8 cellular contexts compared by ENCODE assay signal in genomic region chr5:54844905-54845566, GRCh38.
DNase-seq lines count a peak whose midpoint lies in the region; ATAC-seq and TF ChIP-seq lines count a peak whose summit lies in the region.

No MANE protein-coding gene starts in this region.

- H3K9me3 Mint-ChIP-seq in activated CD8-positive, alpha-beta T cell treated with anti-CD3 and anti-CD28 coated beads for 36 hours, result no peaks in the 10 kb centered on the region
- H3K9me3 Mint-ChIP-seq in glutamatergic neuron (ENCODE audit: unreplicated experiment), result no peaks in the 10 kb centered on the region

- H3K36me3 Mint-ChIP-seq in activated CD8-positive, alpha-beta T cell treated with anti-CD3 and anti-CD28 coated beads for 36 hours (ENCODE audit: low read depth), result no peaks in the 10 kb centered on the region
- H3K36me3 Mint-ChIP-seq in glutamatergic neuron (ENCODE audit: unreplicated experiment), result no peaks in the 10 kb centered on the region

- intact Hi-C loops in activated CD8-positive, alpha-beta T cell treated with anti-CD3 and anti-CD28 coated beads for 36 hours (cut with micrococcal nuclease), result loop anchor here (2.0 to 10.0 kb wide), 2 partner anchors 200 to 328 kb away; partner anchors contain the start of gene SNX18
- intact Hi-C loops in posterior vena cava (cut with DNase I), result loop anchor here (2.0 to 10.0 kb wide), 3 partner anchors 140 to 330 kb away; partner anchors contain the start of gene SNX18 (in 2 of the 2)

- no peak for ATAC-seq in activated CD8-positive, alpha-beta T cell treated with anti-CD3 and anti-CD28 coated beads for 36 hours
- no peak for ATAC-seq in GM18907 (IDR thresholded peaks at IDR 0.05; ENCODE audit: unreplicated experiment)

- TF ChIP-seq CTCF in LNCaP clone FGC (IDR thresholded peaks at IDR 0.05; ENCODE audit: control insufficient read depth, extremely low read depth, insufficient read depth) (peak; percentile 36; the same call in 1 of the 2 replicates), glutamatergic neuron (IDR thresholded peaks at IDR 0.05; ENCODE audit: partially characterized antibody, unreplicated experiment) (peak; percentile 87), retinal pigment epithelial cell (conservative IDR thresholded peaks at IDR 0.05; ENCODE audit: low read depth, low read length) (peak; percentile 40)
- TF ChIP-seq CTCF in activated CD8-positive, alpha-beta T cell treated with anti-CD3 and anti-CD28 coated beads for 36 hours (IDR thresholded peaks at IDR 0.05), result peak; percentile 73

- CTCF ChIA-PET in activated CD8-positive, alpha-beta T cell treated with anti-CD3 and anti-CD28 coated beads for 36 hours (lab: Charles Lee), result interaction anchor here (0.7 to 4.5 kb wide), 55 partner anchors 10 to 601 kb away, joined by 3 to 121 read pairs (median 4); partner anchors contain the start of genes GPX8 and SNX18

- peaks cover 8% of the 10 kb centered on the region for H3K27me3 Mint-ChIP-seq in activated CD8-positive, alpha-beta T cell treated with anti-CD3 and anti-CD28 coated beads for 36 hours
- H3K27me3 Mint-ChIP-seq in glutamatergic neuron (ENCODE audit: unreplicated experiment), result peaks cover 10% of the 10 kb centered on the region

- POLR2A ChIA-PET in activated CD8-positive, alpha-beta T cell treated with anti-CD3 and anti-CD28 coated beads for 36 hours (lab: Charles Lee), result interaction anchor here (0.6 to 1.0 kb wide), 2 partner anchors 40 to 328 kb away, joined by 3 to 4 read pairs; no protein-coding TSS in a partner anchor

- no peak overlapping the region for H3K4me3 ChIP-seq in LNCaP clone FGC (ENCODE audit: low read depth, low read length)
- no peak overlapping the region for H3K4me3 ChIP-seq in retinal pigment epithelial cell (ENCODE audit: low read length)

- DNase-seq in EH (ENCODE audit: low read depth) (peak; percentile 74), LNCaP clone FGC (ENCODE audit: low read depth) (no peak), glutamatergic neuron (no peak), retinal pigment epithelial cell (ENCODE audit: low read depth) (peak; percentile 17), posterior vena cava (ENCODE audit: low spot score) (no peak)
- DNase-seq in activated CD8-positive, alpha-beta T cell treated with anti-CD3 and anti-CD28 coated beads for 36 hours, result no peak
- DNase-seq in stimulated activated CD4-positive, alpha-beta T cell treated with anti-CD3 and anti-CD28 coated beads, Interleukin-4, amount 100 ng/mL, for 1 hour, result no peak

- no peak overlapping the region for H3K27ac Mint-ChIP-seq in activated CD8-positive, alpha-beta T cell treated with anti-CD3 and anti-CD28 coated beads for 36 hours
- H3K27ac Mint-ChIP-seq in glutamatergic neuron (ENCODE audit: unreplicated experiment), result peak overlapping the region; percentile 64

- no peak overlapping the region for H3K4me3 Mint-ChIP-seq in activated CD8-positive, alpha-beta T cell treated with anti-CD3 and anti-CD28 coated beads for 36 hours
- H3K4me3 Mint-ChIP-seq in glutamatergic neuron (ENCODE audit: unreplicated experiment), result peak overlapping the region; percentile 41

- H3K4me1 Mint-ChIP-seq in activated CD8-positive, alpha-beta T cell treated with anti-CD3 and anti-CD28 coated beads for 36 hours (ENCODE audit: low read depth), result peaks cover 6% of the 10 kb centered on the region
- peaks cover 31% of the 10 kb centered on the region for H3K4me1 Mint-ChIP-seq in glutamatergic neuron (ENCODE audit: low read depth, unreplicated experiment)

Comparison
In these comparisons a context has a peak if more than half of its experiments do, and no peak if none do; other contexts are left out.
1. DNase-seq: peak in EH (single experiment) and retinal pigment epithelial cell (single experiment); none in LNCaP clone FGC (single experiment), activated CD8-positive, alpha-beta T cell treated with anti-CD3 and anti-CD28 coated beads for 36 hours (single experiment), glutamatergic neuron (single experiment), posterior vena cava (single experiment) and stimulated activated CD4-positive, alpha-beta T cell treated with anti-CD3 and anti-CD28 coated beads, Interleukin-4, amount 100 ng/mL, for 1 hour (single experiment).
2. CTCF ChIP-seq: peak in every context shown above with its lines; median percentile 87 in glutamatergic neuron; 73 in activated CD8-positive, alpha-beta T cell treated with anti-CD3 and anti-CD28 coated beads for 36 hours; 40 in retinal pigment epithelial cell; 36 in LNCaP clone FGC.